Comparison of ENCODE assay signal across 19 cellular contexts in the genomic region with DNA sequence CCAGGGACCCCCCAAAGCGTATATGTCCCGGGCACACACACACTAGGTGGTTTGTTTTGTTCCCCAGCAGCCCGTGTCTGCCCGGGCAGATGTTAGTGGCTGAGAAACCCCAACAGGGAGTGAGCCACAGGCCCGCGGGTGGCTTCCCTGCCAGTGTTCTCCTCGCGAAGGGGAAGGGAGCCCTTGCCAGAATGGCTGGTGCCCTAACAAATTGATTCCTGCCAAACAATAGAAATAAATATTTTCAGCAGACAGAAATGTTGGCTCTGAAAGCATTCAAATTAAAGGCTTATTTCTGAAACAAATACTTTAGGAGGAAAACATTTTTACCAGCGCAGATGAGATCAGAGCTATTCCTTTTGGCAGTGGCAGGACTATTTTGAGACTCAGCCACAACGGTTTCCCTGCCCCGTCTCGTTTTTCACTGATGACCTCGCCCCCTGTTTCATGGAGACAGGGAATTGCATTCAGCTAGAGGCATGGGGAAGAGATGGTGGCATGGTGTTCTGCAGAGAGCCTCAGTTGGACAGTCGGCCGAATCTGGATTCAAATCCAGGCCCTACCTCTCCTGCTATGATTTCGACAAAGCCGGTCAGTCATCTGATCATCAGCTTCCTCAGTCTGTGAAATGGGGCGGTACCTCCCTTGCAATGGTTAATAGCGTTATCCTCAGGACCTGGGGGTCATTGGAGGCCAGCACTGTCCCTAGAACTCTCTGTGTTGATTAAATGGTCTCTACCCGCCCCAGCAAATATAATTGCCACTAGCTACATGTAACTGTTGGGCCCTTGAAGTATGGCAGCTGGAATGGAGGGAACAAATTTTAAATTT.
A peak's percentile ranks its signal among the peaks of the same experiment; 100 is the strongest.
DNase-seq lines count a peak whose midpoint lies in the region; ATAC-seq and TF ChIP-seq lines count a peak whose summit lies in the region.
"Had no signal": no experiment of that assay in that cellular context is flagged by ENCODE, and none has a peak within 500 bp of the region (broad histone marks: within the 10 kb centered on the region; RNA-seq: fewer than 3 reads in every experiment).

No MANE protein-coding gene starts in this region.

- intact Hi-C loops in tibial artery (cut with DNase I; ENCODE audit: low total_unique reads) = no loop called here

- H3K9me2 ChIP-seq in SK-N-SH = no peaks in the 10 kb centered on the region

- H4K20me1 ChIP-seq in SK-N-SH (ENCODE audit: insufficient read depth) = peaks cover 38% of the 10 kb centered on the region

- H3K4me1 ChIP-seq in SK-N-SH (ENCODE audit: control insufficient read depth in 1 of 2, insufficient read depth in 2 of 2, low read depth in 1 of 2, low read length in 1 of 2) (peaks cover 17 to 20% of the 10 kb centered on the region in 2 experiments; a peak in 3 of 4 replicates), tibial artery (peaks cover 0 to 48% (median 29%) of the 10 kb centered on the region in 4 donors)
- H3K4me1 ChIP-seq: right lobe of liver had no signal

- CTCF ChIA-PET in SK-N-SH (lab: Yijun Ruan, JAX) = interaction anchor here (0.7 to 4.3 kb wide), 4 partner anchors 10 to 140 kb away, joined by 3 to 16 read pairs (median 4); no protein-coding TSS in a partner anchor

- H3F3A ChIP-seq in SK-N-SH (replicated peaks; ENCODE audit: insufficient read depth) = no peaks in the 10 kb centered on the region

- H3K27me3 ChIP-seq in SK-N-SH (ENCODE audit: insufficient read depth) (no peaks in the 10 kb centered on the region), tibial artery (no peaks in the 10 kb centered on the region)
- H3K27me3 ChIP-seq: right lobe of liver had no signal

- WGBS in SK-N-SH (ENCODE audit: low lambda C conversion rate) = 90% methylated on average over 18 of the region's 20 CpGs

- peaks cover 96% of the 10 kb centered on the region for H3K79me2 ChIP-seq in SK-N-SH (ENCODE audit: insufficient read depth)

- no peak overlapping the region for H3K4me2 ChIP-seq in SK-N-SH

- H3K9ac ChIP-seq in SK-N-SH = no peak overlapping the region

- POLR2A ChIA-PET in SK-N-SH (lab: Yijun Ruan, JAX) = no interaction called here

- H3K27ac ChIP-seq in SK-N-SH (ENCODE audit: low read depth in 2 of 2, low read length in 1 of 2) = no peak overlapping the region
- H3K27ac ChIP-seq in coronary artery = peak overlapping the region; percentile 65 to 87
- peak overlapping the region; percentile 49 to 50 for H3K27ac ChIP-seq in tibial artery
- H3K27ac ChIP-seq: 22Rv1, HL-60, right lobe of liver had no signal

- TF ChIP-seq RAD21 in SK-N-SH (IDR thresholded peaks at IDR 0.05; ENCODE audit: low read length) = no peak

- H3K9me3 ChIP-seq in SK-N-SH = no peaks in the 10 kb centered on the region
- no peaks in the 10 kb centered on the region for H3K9me3 ChIP-seq in tibial artery
- H3K9me3 ChIP-seq: right lobe of liver had no signal

- no peak for TF ChIP-seq CTCF in SK-N-SH (IDR thresholded peaks at IDR 0.05)
- TF ChIP-seq CTCF in coronary artery (IDR thresholded peaks at IDR 0.05) = no peak
- no peak for TF ChIP-seq CTCF in tibial artery (IDR thresholded peaks at IDR 0.05)

- no peak for DNase-seq in SK-N-SH
- DNase-seq in coronary artery (ENCODE audit: low spot score) = no peak
- DNase-seq in iris pigment epithelial cell (ENCODE audit: low read depth) = peak; percentile 42
- no peak for DNase-seq in tibial artery
- no peak for DNase-seq in CD1c-positive myeloid dendritic cell (ENCODE audit: extremely low spot score)
- DNase-seq in DMS53 treated with DMSO at 0.1 percent for 48 hours (lab: John Stamatoyannopoulos, UW; ENCODE audit: unreplicated experiment) = no peak
- DNase-seq: activated CD4-positive, alpha-beta T cell treated with anti-CD3 and anti-CD28 coated beads, Interleukin-2, amount 50 U/mL, for 48 hours; glutamatergic neuron; HCEC 1CT; Karpas-422; NCI-H1694 treated with DMSO at 0.1 percent for 48 hours; NCI-H774; stimulated activated naive CD8-positive, alpha-beta T cell treated with anti-CD3 and anti-CD28 coated beads, Interleukin-15, Interleukin-2, amounts not matched to agents 100 U/mL and 50 U/mL, for 24 hours; T1000 had no signal

- no peak overlapping the region for H2AFZ ChIP-seq in SK-N-SH (ENCODE audit: low read depth)

- ATAC-seq in SK-N-SH treated with all-trans-retinoic acid at 6 μM for 48 hours = peak; percentile 63
- ATAC-seq in GM18520 (IDR thresholded peaks at IDR 0.05; ENCODE audit: unreplicated experiment) = no peak
- ATAC-seq: right lobe of liver; stimulated activated naive CD8-positive, alpha-beta T cell treated with anti-CD3 and anti-CD28 coated beads, Interleukin-15, Interleukin-2, amounts not matched to agents 100 U/mL and 50 U/mL, for 24 hours had no signal

- H3K4me3 ChIP-seq in SK-N-SH (ENCODE audit: low read depth in 2 of 2, low read length in 1 of 2) (no peak overlapping the region), coronary artery (peak overlapping the region; percentile 37), tibial artery (no peak overlapping the region)
- H3K4me3 ChIP-seq: right lobe of liver had no signal

- TF ChIP-seq EP300 in SK-N-SH (IDR thresholded peaks at IDR 0.05; ENCODE audit: borderline replicate concordance in 1 of 2, low read depth in 1 of 2, low read length in 1 of 2) = no peak

- no peaks in the 10 kb centered on the region for H3K36me3 ChIP-seq in SK-N-SH (replicated peaks in 1 of 2; ENCODE audit: control insufficient read depth in 1 of 2, insufficient read depth in 2 of 2, low read length in 1 of 2)
- no peaks in the 10 kb centered on the region for H3K36me3 ChIP-seq in tibial artery
- H3K36me3 ChIP-seq: right lobe of liver had no signal

TF ChIP-seq in SK-N-SH treated with all-trans-retinoic acid at 6 μM for 48 hours, 23 proteins besides CTCF, POLR2A, EP300 and RAD21 (continues in another document):
- TF ChIP-seq PPARA (CRISPR knock-in tag; IDR thresholded peaks at IDR 0.05; ENCODE audit: borderline replicate concordance) (no peak), ZNF565 (CRISPR knock-in tag; conservative IDR thresholded peaks at IDR 0.05; ENCODE audit: low read depth) (no peak), ISL1 (CRISPR knock-in tag; IDR thresholded peaks at IDR 0.05) (no peak), ESRRG (CRISPR knock-in tag; IDR thresholded peaks at IDR 0.05) (no peak), GLIS3 (CRISPR knock-in tag; IDR thresholded peaks at IDR 0.05) (no peak), ZNF8 (CRISPR knock-in tag; IDR thresholded peaks at IDR 0.05) (no peak), SNAI2 (CRISPR knock-in tag; IDR thresholded peaks at IDR 0.05) (no peak)
- TF ChIP-seq, protein P1, sequence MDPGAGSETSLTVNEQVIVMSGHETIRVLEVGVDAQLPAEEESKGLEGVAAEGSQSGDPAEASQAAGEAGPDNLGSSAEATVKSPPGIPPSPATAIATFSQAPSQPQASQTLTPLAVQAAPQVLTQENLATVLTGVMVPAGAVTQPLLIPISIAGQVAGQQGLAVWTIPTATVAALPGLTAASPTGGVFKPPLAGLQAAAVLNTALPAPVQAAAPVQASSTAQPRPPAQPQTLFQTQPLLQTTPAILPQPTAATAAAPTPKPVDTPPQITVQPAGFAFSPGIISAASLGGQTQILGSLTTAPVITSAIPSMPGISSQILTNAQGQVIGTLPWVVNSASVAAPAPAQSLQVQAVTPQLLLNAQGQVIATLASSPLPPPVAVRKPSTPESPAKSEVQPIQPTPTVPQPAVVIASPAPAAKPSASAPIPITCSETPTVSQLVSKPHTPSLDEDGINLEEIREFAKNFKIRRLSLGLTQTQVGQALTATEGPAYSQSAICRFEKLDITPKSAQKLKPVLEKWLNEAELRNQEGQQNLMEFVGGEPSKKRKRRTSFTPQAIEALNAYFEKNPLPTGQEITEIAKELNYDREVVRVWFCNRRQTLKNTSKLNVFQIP (CRISPR knock-in tag; IDR thresholded peaks at IDR 0.05; ENCODE audit: borderline replicate concordance, low read depth) = no peak

TF ChIP-seq in SK-N-SH, 30 proteins besides CTCF, POLR2A, EP300 and RAD21:
- TF ChIP-seq RFX5 (IDR thresholded peaks at IDR 0.05; ENCODE audit: low read length) (no peak), EZH2phosphoT487 (IDR thresholded peaks at IDR 0.05; ENCODE audit: borderline replicate concordance, low read depth) (no peak), FOXM1 (IDR thresholded peaks at IDR 0.05; ENCODE audit: low read depth) (no peak), ELF1 (IDR thresholded peaks at IDR 0.05) (no peak), GATA2 (CRISPR knock-in tag; IDR thresholded peaks at IDR 0.05) (no peak)
- TF ChIP-seq, protein P2, sequence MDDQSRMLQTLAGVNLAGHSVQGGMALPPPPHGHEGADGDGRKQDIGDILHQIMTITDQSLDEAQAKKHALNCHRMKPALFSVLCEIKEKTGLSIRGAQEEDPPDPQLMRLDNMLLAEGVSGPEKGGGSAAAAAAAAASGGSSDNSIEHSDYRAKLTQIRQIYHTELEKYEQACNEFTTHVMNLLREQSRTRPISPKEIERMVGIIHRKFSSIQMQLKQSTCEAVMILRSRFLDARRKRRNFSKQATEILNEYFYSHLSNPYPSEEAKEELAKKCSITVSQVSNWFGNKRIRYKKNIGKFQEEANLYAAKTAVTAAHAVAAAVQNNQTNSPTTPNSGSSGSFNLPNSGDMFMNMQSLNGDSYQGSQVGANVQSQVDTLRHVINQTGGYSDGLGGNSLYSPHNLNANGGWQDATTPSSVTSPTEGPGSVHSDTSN (IDR thresholded peaks at IDR 0.05) = no peak
- TF ChIP-seq, protein P3, sequence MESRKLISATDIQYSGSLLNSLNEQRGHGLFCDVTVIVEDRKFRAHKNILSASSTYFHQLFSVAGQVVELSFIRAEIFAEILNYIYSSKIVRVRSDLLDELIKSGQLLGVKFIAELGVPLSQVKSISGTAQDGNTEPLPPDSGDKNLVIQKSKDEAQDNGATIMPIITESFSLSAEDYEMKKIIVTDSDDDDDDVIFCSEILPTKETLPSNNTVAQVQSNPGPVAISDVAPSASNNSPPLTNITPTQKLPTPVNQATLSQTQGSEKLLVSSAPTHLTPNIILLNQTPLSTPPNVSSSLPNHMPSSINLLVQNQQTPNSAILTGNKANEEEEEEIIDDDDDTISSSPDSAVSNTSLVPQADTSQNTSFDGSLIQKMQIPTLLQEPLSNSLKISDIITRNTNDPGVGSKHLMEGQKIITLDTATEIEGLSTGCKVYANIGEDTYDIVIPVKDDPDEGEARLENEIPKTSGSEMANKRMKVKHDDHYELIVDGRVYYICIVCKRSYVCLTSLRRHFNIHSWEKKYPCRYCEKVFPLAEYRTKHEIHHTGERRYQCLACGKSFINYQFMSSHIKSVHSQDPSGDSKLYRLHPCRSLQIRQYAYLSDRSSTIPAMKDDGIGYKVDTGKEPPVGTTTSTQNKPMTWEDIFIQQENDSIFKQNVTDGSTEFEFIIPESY (IDR thresholded peaks at IDR 0.05; ENCODE audit: borderline replicate concordance, low read depth) = no peak

Comparison
In these comparisons a context has a peak if more than half of its experiments do, and no peak if none do; other contexts are left out.
1. H3K27ac ChIP-seq: peak in coronary artery (2 of 2) and tibial artery (2 of 2); none in SK-N-SH (0 of 2).